Comparison of ENCODE assay signal across 8 cellular contexts in genomic region chr1:206797534-206798383, GRCh38. TPM values are rescaled to one million over a fixed set of nuclear protein-coding genes. Genes with fewer than 3 reads are reported as not detected.
DNase-seq lines count a peak whose midpoint lies in the region; ATAC-seq and TF ChIP-seq lines count a peak whose summit lies in the region.

No MANE protein-coding gene starts in this region.

- no peak overlapping the region for H3K27ac Mint-ChIP-seq in natural killer cell

- peak in 2 of 3 donors; percentile 72 to 79 for ATAC-seq in natural killer cell
- ATAC-seq in HG03457 (IDR thresholded peaks at IDR 0.05; ENCODE audit: unreplicated experiment): no peak
- ATAC-seq in HG03045 (IDR thresholded peaks at IDR 0.05; ENCODE audit: unreplicated experiment): no peak

- DNase-seq in DMS53 (lab: John Stamatoyannopoulos, UW): peak; percentile 59
- no peak for DNase-seq in DMS53 treated with DMSO at 0.1 percent for 48 hours (lab: John Stamatoyannopoulos, UW; ENCODE audit: unreplicated experiment)
- peak; percentile 35 to 53 for DNase-seq in Kasumi-1 (lab: John Stamatoyannopoulos, UW)
- DNase-seq in brain microvascular endothelial cell: no peak
- DNase-seq in natural killer cell: peak; percentile 23
- DNase-seq in mesenteric fat pad (ENCODE audit: low spot score): no peak

- intact Hi-C loops in natural killer cell (cut with micrococcal nuclease): no loop called here

- H3K36me3 ChIP-seq in brain microvascular endothelial cell (replicated peaks): no peaks in the 10 kb centered on the region

- H3K9me3 Mint-ChIP-seq in natural killer cell: no peaks in the 10 kb centered on the region

- no peak overlapping the region for H3K4me3 ChIP-seq in brain microvascular endothelial cell (ENCODE audit: low read depth, low read length)

- no peak overlapping the region for H3K4me3 Mint-ChIP-seq in natural killer cell

- peaks cover 4% of the 10 kb centered on the region for H3K27me3 ChIP-seq in brain microvascular endothelial cell (replicated peaks)

- no peak overlapping the region for H3K27ac ChIP-seq in brain microvascular endothelial cell

- TF ChIP-seq CTCF in brain microvascular endothelial cell (IDR thresholded peaks at IDR 0.05; ENCODE audit: low read depth, low read length, missing control alignments): peak; percentile 78
- peak; percentile 65 for TF ChIP-seq CTCF in natural killer cell (IDR thresholded peaks at IDR 0.05)

- H3K4me1 Mint-ChIP-seq in natural killer cell: peaks cover 6 to 12% of the 10 kb centered on the region in 2 donors

- H3K36me3 Mint-ChIP-seq in natural killer cell: no peaks in the 10 kb centered on the region

- peaks cover 27 to 56% of the 10 kb centered on the region in 2 donors for H3K27me3 Mint-ChIP-seq in natural killer cell (ENCODE audit: low read depth in 2 of 2)

- in situ Hi-C loops in brain microvascular endothelial cell (cut with HindIII; ENCODE audit: low pct_ligation_motif_present, low sequenced_read_pairs): no loop called here

RNA-seq across cellular contexts. Expression of gene IL10, which starts 25.5 kb away (rescaled TPM):
- 1 to 10 TPM in 1 of 3 donors, not detected in 2; 1.0 TPM for total RNA-seq in natural killer cell
- 23.0 TPM for total RNA-seq in mesenteric fat pad

RNA-seq across cellular contexts. Expression of gene IL19, which starts 27.2 kb away (rescaled TPM):
- total RNA-seq in natural killer cell (not detected), mesenteric fat pad (not detected)

Comparison
In these comparisons a context has a peak if more than half of its experiments do, and no peak if none do; other contexts are left out.
1. DNase-seq: peak in DMS53 (single experiment), Kasumi-1 (2 of 2) and natural killer cell (single experiment); none in DMS53 treated with DMSO at 0.1 percent for 48 hours (single experiment), brain microvascular endothelial cell (single experiment) and mesenteric fat pad (single experiment).
2. ATAC-seq: peak in natural killer cell (2 of 3); none in HG03457 (single experiment) and HG03045 (single experiment).
3. RNA of gene IL10, which starts 25.5 kb away (total RNA-seq): 23.0 TPM in mesenteric fat pad (single experiment); 1.0 TPM in natural killer cell; every median in the first group is over 10 times any median in the second.